In genomic region chr5:61307611-61308010, GRCh38 we compare ENCODE assay signal across 16 cellular contexts. TPM values are rescaled to one million over a fixed set of nuclear protein-coding genes. Genes with fewer than 3 reads are reported as not detected.
DNase-seq lines count a peak whose midpoint lies in the region; ATAC-seq and TF ChIP-seq lines count a peak whose summit lies in the region.
"Had no signal": no experiment of that assay in that cellular context is flagged by ENCODE, and none has a peak within 500 bp of the region (broad histone marks: within the 10 kb centered on the region; RNA-seq: fewer than 3 reads in every experiment).

No MANE protein-coding gene starts in this region.

- no peak for DNase-seq in Calu3
- peak; percentile 15 for DNase-seq in HCEC 1CT
- no peak for DNase-seq in RWPE2 (ENCODE audit: low spot score)
- DNase-seq in hepatocyte (ENCODE audit: low spot score): no peak
- DNase-seq in superior temporal gyrus (ENCODE audit: extremely low spot score): no peak
- DNase-seq in NCI-H2171 treated with DMSO at 0.1 percent for 48 hours (lab: John Stamatoyannopoulos, UW): no peak
- DNase-seq in NCI-H2081 (lab: John Stamatoyannopoulos, UW): no peak
- DNase-seq: CD8-positive, alpha-beta memory T cell; DMS 273 treated with DMSO at 0.1 percent for 48 hours; KBM-7; NCI-H187 treated with DMSO at 0.1 percent for 48 hours; NCI-H524; PC-3 had no signal

- no peaks in the 10 kb centered on the region for H4K20me1 ChIP-seq in hepatocyte (ENCODE audit: insufficient read depth, poor library complexity, severe bottlenecking)
- H4K20me1 ChIP-seq: BLaER1 had no signal

- peak overlapping the region; percentile 49 for H3K27ac Mint-ChIP-seq in Calu3 (ENCODE audit: unreplicated experiment)
- H3K27ac Mint-ChIP-seq: CD8-positive, alpha-beta memory T cell had no signal

- H3K4me2 ChIP-seq in hepatocyte: no peak overlapping the region
- H3K4me2 ChIP-seq: BLaER1 had no signal

- no TSS peak for BruUV-seq in Calu3 (replicated peaks; lab: Mats Ljungman, UMichigan)

- H3K36me3 Mint-ChIP-seq in Calu3 (ENCODE audit: insufficient read depth, unreplicated experiment): peaks cover 16% of the 10 kb centered on the region

- H3K27ac ChIP-seq in RWPE2 (ENCODE audit: poor library complexity, severe bottlenecking): peak overlapping the region; percentile 85
- H3K27ac ChIP-seq in hepatocyte: peak overlapping the region; percentile 80
- H3K27ac ChIP-seq: BLaER1 had no signal

- no peaks in the 10 kb centered on the region for H3K27me3 Mint-ChIP-seq in Calu3 (ENCODE audit: unreplicated experiment)

- no peak overlapping the region for H3K4me3 Mint-ChIP-seq in Calu3 (ENCODE audit: low read depth, unreplicated experiment)
- H3K4me3 Mint-ChIP-seq: CD8-positive, alpha-beta memory T cell had no signal

- CTCF ChIA-PET in Calu3 (lab: Charles Lee): interaction anchor here (0.7 kb wide), 1 partner anchor 41 kb away, joined by 3 read pairs; no protein-coding TSS in a partner anchor

- H2AFZ ChIP-seq in hepatocyte: no peak overlapping the region

- no peak for ATAC-seq in RWPE2 (ENCODE audit: low read depth)
- ATAC-seq in GM18867 (IDR thresholded peaks at IDR 0.05; ENCODE audit: unreplicated experiment): no peak
- ATAC-seq: PC-3 had no signal

- TF ChIP-seq CTCF in Calu3 (IDR thresholded peaks at IDR 0.05; ENCODE audit: unreplicated experiment) (no peak), RWPE2 (IDR thresholded peaks at IDR 0.05; ENCODE audit: poor library complexity, severe bottlenecking) (no peak), hepatocyte (IDR thresholded peaks at IDR 0.05; ENCODE audit: poor library complexity) (no peak)

- WGBS in hepatocyte (ENCODE audit: low lambda C conversion rate, missing lambda C conversion rate): 73% methylated on average over 1 of the region's 1 CpG

- intact Hi-C loops in Calu3 (cut with micrococcal nuclease; ENCODE audit: unreplicated experiment): no loop called here

- H3K9me3 Mint-ChIP-seq in Calu3 (ENCODE audit: low read depth, unreplicated experiment): no peaks in the 10 kb centered on the region

- no peak overlapping the region for H3K4me3 ChIP-seq in RWPE2 (ENCODE audit: severe bottlenecking)
- no peak overlapping the region for H3K4me3 ChIP-seq in hepatocyte
- H3K4me3 ChIP-seq: BLaER1, HAP-1 had no signal

- H3K9me2 ChIP-seq in hepatocyte (replicated peaks; ENCODE audit: insufficient read depth): no peaks in the 10 kb centered on the region

- H3K27me3 ChIP-seq in RWPE2 (ENCODE audit: insufficient read depth, poor library complexity, severe bottlenecking): no peaks in the 10 kb centered on the region
- no peaks in the 10 kb centered on the region for H3K27me3 ChIP-seq in hepatocyte
- H3K27me3 ChIP-seq: BLaER1 had no signal

- no peaks in the 10 kb centered on the region for H3K36me3 ChIP-seq in RWPE2 (ENCODE audit: low read depth)
- no peaks in the 10 kb centered on the region for H3K36me3 ChIP-seq in hepatocyte (replicated peaks; ENCODE audit: insufficient read depth, low read depth)
- H3K36me3 ChIP-seq: BLaER1, HAP-1 had no signal

- no peaks in the 10 kb centered on the region for H3K79me2 ChIP-seq in hepatocyte

- H3K4me1 ChIP-seq in RWPE2 (ENCODE audit: insufficient read depth, poor library complexity, severe bottlenecking): peaks cover 50% of the 10 kb centered on the region
- peaks cover 10% of the 10 kb centered on the region for H3K4me1 ChIP-seq in hepatocyte (ENCODE audit: insufficient read depth)
- H3K4me1 ChIP-seq: BLaER1 had no signal

- H3K9me3 ChIP-seq in RWPE2 (ENCODE audit: severe bottlenecking): no peaks in the 10 kb centered on the region
- no peaks in the 10 kb centered on the region for H3K9me3 ChIP-seq in hepatocyte (ENCODE audit: low read depth)
- H3K9me3 ChIP-seq: BLaER1, HAP-1 had no signal

- peaks cover 48% of the 10 kb centered on the region for H3K4me1 Mint-ChIP-seq in Calu3 (ENCODE audit: low read depth, unreplicated experiment)
- H3K4me1 Mint-ChIP-seq: CD8-positive, alpha-beta memory T cell had no signal

RNA-seq across cellular contexts. Expression of gene ZSWIM6, which starts 24.4 kb away (rescaled TPM):
- total RNA-seq in Calu3 (2022): 13.2 and 14.7 TPM in 2 replicates
- total RNA-seq in hepatocyte: 12.7 and 13.0 TPM in 2 replicates
- 6.7 and 9.0 TPM in 2 replicates for polyA plus RNA-seq in hepatocyte
